ENCODE assay signal across 7 cellular contexts in genomic region chr5:177133119-177133844, GRCh38. TPM values are rescaled to one million over a fixed set of nuclear protein-coding genes. Genes with fewer than 3 reads are reported as not detected.
DNase-seq lines count a peak whose midpoint lies in the region; ATAC-seq and TF ChIP-seq lines count a peak whose summit lies in the region.

TSS of gene NSD1 (plus strand) at chr5:177133773. CDS start at chr5:177135104, 1,331 bp downstream.

- peak; percentile 53 for ATAC-seq in GM18505 (IDR thresholded peaks at IDR 0.05; ENCODE audit: unreplicated experiment)
- ATAC-seq in HG02623 (IDR thresholded peaks at IDR 0.05; ENCODE audit: unreplicated experiment): peak; percentile 50

- TF ChIP-seq POLR2A in GM18505 (IDR thresholded peaks at IDR 0.05; ENCODE audit: borderline replicate concordance, extremely low read depth, insufficient read depth, insufficient read length): peak; percentile 68

- H3K36me3 Mint-ChIP-seq in chondrocyte (ENCODE audit: low read depth): peaks cover 15% of the 10 kb centered on the region

- H3K27me3 ChIP-seq in layer of hippocampus (ENCODE audit: control insufficient read depth, insufficient read depth, low read length): no peaks in the 10 kb centered on the region

- H3K4me3 Mint-ChIP-seq in chondrocyte (ENCODE audit: unreplicated experiment): peak within 1 kb of the TSS; percentile 81

- no peaks in the 10 kb centered on the region for H3K27me3 Mint-ChIP-seq in chondrocyte (ENCODE audit: low read depth)

- no peaks in the 10 kb centered on the region for H3K9me3 Mint-ChIP-seq in chondrocyte (ENCODE audit: low read depth)

- TF ChIP-seq CTCF in chondrocyte (IDR thresholded peaks at IDR 0.05): no peak

- DNase-seq in NCI-H1930 (lab: John Stamatoyannopoulos, UW) (peak; percentile 33 to 41), chondrocyte (ENCODE audit: low spot score) (peak; percentile 87)
- DNase-seq in activated CD4-positive, alpha-beta T cell treated with anti-CD3 and anti-CD28 coated beads for 24 hours (ENCODE audit: low read depth in 2 of 2): peak; percentile 82 to 84
- peak; percentile 81 to 88 for DNase-seq in stimulated activated CD4-positive, alpha-beta T cell treated with anti-CD3 and anti-CD28 coated beads, Interleukin-1b, Interleukin-23, amount 100 ng/mL, for 1 hour (ENCODE audit: low read depth in 2 of 2)

- peaks cover 45% of the 10 kb centered on the region for H3K4me1 Mint-ChIP-seq in chondrocyte (ENCODE audit: low read depth)

- peak within 1 kb of the TSS; percentile 96 for H3K27ac ChIP-seq in layer of hippocampus (ENCODE audit: low read depth, low read length)

- peak within 1 kb of the TSS; percentile 84 for H3K27ac Mint-ChIP-seq in chondrocyte (ENCODE audit: unreplicated experiment)

RNA-seq across cellular contexts. Expression of gene NSD1, which starts in this region (rescaled TPM):
- total RNA-seq in chondrocyte: 64.0 to 77.0 TPM (median 67.3 TPM) in 3 replicates

Comparison
In these comparisons a context has a peak if more than half of its experiments do, and no peak if none do; other contexts are left out.
1. Peak in every context shown above with its lines: DNase-seq, ATAC-seq and H3K27ac ChIP-seq.
2. DNase-seq: peak in every context shown above with its lines; median percentile 87 in chondrocyte; 84 in stimulated activated CD4-positive, alpha-beta T cell treated with anti-CD3 and anti-CD28 coated beads, Interleukin-1b, Interleukin-23, amount 100 ng/mL, for 1 hour; 83 in activated CD4-positive, alpha-beta T cell treated with anti-CD3 and anti-CD28 coated beads for 24 hours; 37 in NCI-H1930.